9 cellular contexts compared by ENCODE assay signal in genomic region chr6:16669227-16669626, GRCh38.
DNase-seq lines count a peak whose midpoint lies in the region; ATAC-seq and TF ChIP-seq lines count a peak whose summit lies in the region.
"Had no signal": no experiment of that assay in that cellular context is flagged by ENCODE, and none has a peak within 500 bp of the region (broad histone marks: within the 10 kb centered on the region; RNA-seq: fewer than 3 reads in every experiment).

No MANE protein-coding gene starts in this region.

- H3K4me3 ChIP-seq in lower leg skin (ENCODE audit: low read depth, poor library complexity, severe bottlenecking), result no peak overlapping the region
- H3K4me3 ChIP-seq: thoracic aorta had no signal

- peak overlapping the region; percentile 90 for H3K27ac Mint-ChIP-seq in activated naive CD4-positive, alpha-beta T cell treated with anti-CD3 and anti-CD28 coated beads, Interleukin-2, amount 50 U/mL, for 24 hours

- TF ChIP-seq CTCF in RWPE1 (conservative IDR thresholded peaks at IDR 0.05; ENCODE audit: low read depth) (no peak), lower leg skin (IDR thresholded peaks at IDR 0.05) (no peak)

- CTCF ChIA-PET in RWPE1 (lab: Yijun Ruan, JAX), result no interaction called here

- H3K9me3 Mint-ChIP-seq in activated naive CD4-positive, alpha-beta T cell treated with anti-CD3 and anti-CD28 coated beads, Interleukin-2, amount 50 U/mL, for 24 hours, result peaks cover 14% of the 10 kb centered on the region

- ATAC-seq in HG02759 (IDR thresholded peaks at IDR 0.05; ENCODE audit: unreplicated experiment), result no peak

- no peaks in the 10 kb centered on the region for H3K27me3 Mint-ChIP-seq in activated naive CD4-positive, alpha-beta T cell treated with anti-CD3 and anti-CD28 coated beads, Interleukin-2, amount 50 U/mL, for 24 hours

- 65 to 72% methylated on average over 3 of the region's 3 CpGs for WGBS in lower leg skin, 2 donors

- TF ChIP-seq POLR2A in lower leg skin (IDR thresholded peaks at IDR 0.05) (no peak), erythroblast (IDR thresholded peaks at IDR 0.05; ENCODE audit: low read length) (no peak)

- peak; percentile 77 for DNase-seq in ELR (ENCODE audit: low read depth)
- DNase-seq in RWPE1 (ENCODE audit: low spot score), result peak; percentile 36
- peak; percentile 39 to 60 (median 51) for DNase-seq in stimulated activated CD4-positive, alpha-beta T cell treated with anti-CD3 and anti-CD28 coated beads, Interleukin-12 subunit alpha, Interleukin-12 subunit beta, amount 100 ng/mL, for 48 hours (ENCODE audit: low read depth in 2 of 3, low spot score in 1 of 3)
- no peak for DNase-seq in lower leg skin (ENCODE audit: low spot score in 2 of 2)
- DNase-seq in epidermal melanocyte (ENCODE audit: insufficient read length, low spot score), result no peak
- DNase-seq in erythroblast (lab: John Stamatoyannopoulos, UW), result no peak

- intact Hi-C loops in lower leg skin (cut with DNase I; ENCODE audit: low total_unique reads), result no loop called here

- peaks cover 47% of the 10 kb centered on the region for H3K4me1 Mint-ChIP-seq in activated naive CD4-positive, alpha-beta T cell treated with anti-CD3 and anti-CD28 coated beads, Interleukin-2, amount 50 U/mL, for 24 hours

- H3K36me3 Mint-ChIP-seq in activated naive CD4-positive, alpha-beta T cell treated with anti-CD3 and anti-CD28 coated beads, Interleukin-2, amount 50 U/mL, for 24 hours, result peaks cover 27% of the 10 kb centered on the region

- H3K4me3 Mint-ChIP-seq in activated naive CD4-positive, alpha-beta T cell treated with anti-CD3 and anti-CD28 coated beads, Interleukin-2, amount 50 U/mL, for 24 hours, result peak overlapping the region; percentile 23

- POLR2A ChIA-PET in RWPE1 (lab: Yijun Ruan, JAX; ENCODE audit: low non-redundant PET), result no interaction called here

- H3K27ac ChIP-seq in RWPE1, result no peak overlapping the region
- H3K27ac ChIP-seq: thoracic aorta had no signal

Comparison
In these comparisons a context has a peak if more than half of its experiments do, and no peak if none do; other contexts are left out.
1. DNase-seq: peak in ELR (single experiment), RWPE1 (single experiment) and stimulated activated CD4-positive, alpha-beta T cell treated with anti-CD3 and anti-CD28 coated beads, Interleukin-12 subunit alpha, Interleukin-12 subunit beta, amount 100 ng/mL, for 48 hours (3 of 3); none in lower leg skin (0 of 2), epidermal melanocyte (single experiment) and erythroblast (0 of 2).